ENCODE assay signal across 20 cellular contexts in genomic region chr20:55143605-55144004, GRCh38.
DNase-seq lines count a peak whose midpoint lies in the region; ATAC-seq, FAIRE-seq and TF ChIP-seq lines count a peak whose summit lies in the region.
"Had no signal": no experiment of that assay in that cellular context is flagged by ENCODE, and none has a peak within 500 bp of the region (broad histone marks: within the 10 kb centered on the region; RNA-seq: fewer than 3 reads in every experiment).

No MANE protein-coding gene starts in this region.

- TF ChIP-seq POLR2A in erythroblast (IDR thresholded peaks at IDR 0.05; ENCODE audit: low read length) = no peak

- intact Hi-C loops in mucosa of descending colon (cut with DNase I, micrococcal nuclease) = no loop called here

- no peak overlapping the region for H3K27ac ChIP-seq in epithelial cell of prostate
- H3K27ac ChIP-seq: SJCRH30 had no signal

- no peak overlapping the region for H3K4me3 ChIP-seq in mucosa of descending colon
- H3K4me3 ChIP-seq: HAP-1, SJCRH30 had no signal

- peak; percentile 98 for ATAC-seq in mucosa of descending colon
- ATAC-seq: Panc1 had no signal

- TF ChIP-seq CTCF in mucosa of descending colon (IDR thresholded peaks at IDR 0.05) = no peak

- H3K4me1 ChIP-seq in mucosa of descending colon (ENCODE audit: low read depth) = peaks cover 6% of the 10 kb centered on the region
- H3K4me1 ChIP-seq: BE2C, HAP-1 had no signal

- peak; percentile 44 for FAIRE-seq in HTR-8/SVneo (lab: Jason Lieb, UNC)

- DNase-seq in HTR-8/SVneo (ENCODE audit: insufficient read length, low spot score) (no peak), NCI-H69 (lab: John Stamatoyannopoulos, UW) (peak; percentile 76), epithelial cell of prostate (ENCODE audit: low read depth, low spot score) (peak; percentile 72), mucosa of descending colon (no peak), erythroblast (lab: John Stamatoyannopoulos, UW) (no peak), NCI-H2171 (lab: John Stamatoyannopoulos, UW) (no peak), C1 segment of cervical spinal cord (lab: John Stamatoyannopoulos, UW) (no peak)
- DNase-seq: BE2C; CD4-positive, CD25-positive, alpha-beta regulatory T cell; EL; GF-D8; KG1; NCI-H1092 treated with DMSO at 0.1 percent for 48 hours; NCI-H1436 treated with DMSO at 0.1 percent for 48 hours; NCI-H2029 treated with DMSO at 0.1 percent for 48 hours; NCI-H774; NK-92 treated with Interleukin-12 subunit alpha and Interleukin-12 subunit beta, amount 100 ng/mL, for 24 hours; SJCRH30 had no signal

- H3K36me3 ChIP-seq in mucosa of descending colon (ENCODE audit: low read depth) = no peaks in the 10 kb centered on the region
- H3K36me3 ChIP-seq: BE2C, HAP-1, SJCRH30 had no signal

- H3K9me3 ChIP-seq in mucosa of descending colon = no peaks in the 10 kb centered on the region
- H3K9me3 ChIP-seq: BE2C, HAP-1, SJCRH30 had no signal

Comparison
In these comparisons a context has a peak if more than half of its experiments do, and no peak if none do; other contexts are left out.
1. DNase-seq: peak in NCI-H69 (single experiment) and epithelial cell of prostate (single experiment); none in HTR-8/SVneo (single experiment), mucosa of descending colon (0 of 3), erythroblast (0 of 2), NCI-H2171 (single experiment) and C1 segment of cervical spinal cord (0 of 14).